ENCODE assay signal across 31 cellular contexts in genomic region chr15:58392141-58392540, GRCh38. TPM values are rescaled to one million over a fixed set of nuclear protein-coding genes. Genes with fewer than 3 reads are reported as not detected.
DNase-seq lines count a peak whose midpoint lies in the region; ATAC-seq, FAIRE-seq and TF ChIP-seq lines count a peak whose summit lies in the region.
"Had no signal": no experiment of that assay in that cellular context is flagged by ENCODE, and none has a peak within 500 bp of the region (broad histone marks: within the 10 kb centered on the region; RNA-seq: fewer than 3 reads in every experiment).

No MANE protein-coding gene starts in this region.

- H2AFZ ChIP-seq in HepG2 (ENCODE audit: low read length) (no peak overlapping the region), trophoblast cell (ENCODE audit: insufficient read depth, low read length, poor library complexity) (no peak overlapping the region)

- H3K79me1 ChIP-seq in trophoblast cell (ENCODE audit: low read length) = peaks cover 48% of the 10 kb centered on the region

- H4K20me1 ChIP-seq in HepG2 (ENCODE audit: insufficient read depth, low read length) = no peaks in the 10 kb centered on the region

- no peak for DNase-seq in HepG2 (ENCODE audit: low spot score)
- DNase-seq in kidney = no peak
- DNase-seq in trophoblast cell = no peak
- no peak for DNase-seq in NCI-H2029 treated with DMSO at 0.1 percent for 48 hours (lab: John Stamatoyannopoulos, UW)
- DNase-seq in DMS 273 treated with DMSO at 0.1 percent for 48 hours (lab: John Stamatoyannopoulos, UW) = no peak
- no peak for DNase-seq in erythroblast (lab: John Stamatoyannopoulos, UW)
- no peak for DNase-seq in NCI-H510A (lab: John Stamatoyannopoulos, UW)
- DNase-seq: 8988T; activated CD4-positive, alpha-beta T cell treated with anti-CD3 and anti-CD28 coated beads for 1 hour; activated effector memory CD4-positive, alpha-beta T cell treated with anti-CD3 and anti-CD28 coated beads, Interleukin-2, amount 50 U/mL, for 16 hours; activated naive CD8-positive, alpha-beta T cell treated with anti-CD3 and anti-CD28 coated beads, Interleukin-2, amount 10 ng/mL, durations not matched to agents 7 days and 5 days; body of pancreas; CD4-positive, alpha-beta T cell; DMS153; effector memory CD4-positive, alpha-beta T cell; NCI-H1436 treated with DMSO at 0.1 percent for 48 hours; NCI-H524 treated with DMSO at 0.1 percent for 48 hours; occipital lobe; retina; SJCRH30; spleen; stimulated activated CD4-positive, alpha-beta T cell treated with anti-CD3 and anti-CD28 coated beads, Interleukin-2, amount 100 ng/mL, for 48 hours; testis had no signal

- no peak for TF ChIP-seq RAD21 in liver (IDR thresholded peaks at IDR 0.05)
- no peak for TF ChIP-seq RAD21 in HepG2 (CRISPR knock-in tag; IDR thresholded peaks at IDR 0.05)

- in situ Hi-C loops in HepG2 (cut with HindIII; ENCODE audit: extremely low pct_ligation_motif_present, low pct_unique_long_range_greater_than_20kb) = no loop called here

- 61% methylated on average over 3 of the region's 3 CpGs for WGBS in liver
- WGBS in HepG2 (ENCODE audit: low lambda C conversion rate) = 52% methylated on average over 3 of the region's 3 CpGs
- WGBS in trophoblast cell (ENCODE audit: extremely low coverage, insufficient coverage, insufficient read length) = no CpG with 5 or more reads among the region's 3 CpGs

- no peak overlapping the region for H3K9ac ChIP-seq in liver (ENCODE audit: low read depth in 1 of 2, low read length in 2 of 2)
- H3K9ac ChIP-seq in HepG2 (ENCODE audit: insufficient read depth, low read depth, low read length) = no peak overlapping the region
- peak overlapping the region in 1 of 2 donors; percentile 29 for H3K9ac ChIP-seq in kidney (ENCODE audit: low read length in 2 of 2)
- no peak overlapping the region for H3K9ac ChIP-seq in trophoblast cell (ENCODE audit: low read length)
- H3K9ac ChIP-seq: KMS-11 had no signal

- H3K4me1 ChIP-seq in liver (ENCODE audit: control insufficient read depth in 4 of 4, insufficient read depth in 4 of 4, low read length in 3 of 4) (peaks cover 6 to 50% (median 29%) of the 10 kb centered on the region in 4 donors), HepG2 (ENCODE audit: insufficient read depth, low read length) (peaks cover 11% of the 10 kb centered on the region), kidney (ENCODE audit: control insufficient read depth in 1 of 2, insufficient read depth in 1 of 2, low read depth in 1 of 2, low read length in 2 of 2) (no peaks in the 10 kb centered on the region), trophoblast cell (ENCODE audit: control insufficient read depth in 1 of 2, insufficient read depth in 2 of 2, low read length in 2 of 2) (peaks cover 27 to 36% of the 10 kb centered on the region in 2 experiments)
- H3K4me1 ChIP-seq: body of pancreas, SJCRH30, testis had no signal

- POLR2A ChIA-PET in HepG2 (lab: Yijun Ruan, JAX) = no interaction called here

- H3K9me3 ChIP-seq in liver (ENCODE audit: control insufficient read depth in 4 of 4, low read length in 3 of 4) (no peaks in the 10 kb centered on the region), HepG2 (ENCODE audit: low read length) (no peaks in the 10 kb centered on the region), kidney (ENCODE audit: control insufficient read depth in 1 of 2, low read length in 2 of 2) (no peaks in the 10 kb centered on the region), trophoblast cell (ENCODE audit: insufficient read depth, low read depth, low read length) (no peaks in the 10 kb centered on the region)
- H3K9me3 ChIP-seq: body of pancreas, esophagus muscularis mucosa, SJCRH30, spleen, testis had no signal

- peak overlapping the region; percentile 90 for H4K91ac ChIP-seq in trophoblast cell (ENCODE audit: low read depth, low read length)

- peak overlapping the region; percentile 97 for H2BK5ac ChIP-seq in trophoblast cell (ENCODE audit: low read depth, low read length, poor library complexity)

- H3K4me3 ChIP-seq in liver (ENCODE audit: low read depth in 1 of 3, low read length in 3 of 3) (no peak overlapping the region), HepG2 (replicated peaks in 1 of 3; ENCODE audit: insufficient read depth in 1 of 3, low read depth in 2 of 3, low read length in 3 of 3) (no peak overlapping the region), kidney (ENCODE audit: low read length in 2 of 2) (no peak overlapping the region), trophoblast cell (ENCODE audit: low read depth, low read length) (no peak overlapping the region)
- H3K4me3 ChIP-seq: body of pancreas, esophagus muscularis mucosa, lung, SJCRH30, spleen, testis had no signal

- peak overlapping the region; percentile 66 for H3K14ac ChIP-seq in trophoblast cell (ENCODE audit: low read length)

- ATAC-seq in HepG2 = no peak
- ATAC-seq: body of pancreas; stimulated activated memory B cell treated with anti-CD40 and anti-IgM and Interleukin-4, amounts not matched to agents 10 μg/mL and 1 μg/mL and 100 μg/mL, for 72 hours had no signal

- no peak overlapping the region for H3K4me2 ChIP-seq in HepG2 (ENCODE audit: low read depth, low read length)
- no peak overlapping the region for H3K4me2 ChIP-seq in trophoblast cell (ENCODE audit: low read length)
- H3K4me2 ChIP-seq: KMS-11 had no signal

- peak overlapping the region; percentile 78 for H2BK120ac ChIP-seq in trophoblast cell (ENCODE audit: insufficient read depth, low read length, poor library complexity)

- no TSS peak for BruUV-seq in HepG2 (replicated peaks; lab: Mats Ljungman, UMichigan)

- H3K27me3 ChIP-seq in liver (ENCODE audit: control insufficient read depth in 4 of 4, insufficient read depth in 4 of 4, low read length in 3 of 4) (no peaks in the 10 kb centered on the region), HepG2 (ENCODE audit: control insufficient read depth in 1 of 2, insufficient read depth in 2 of 2, low read length in 2 of 2) (peaks cover 0 to 5% of the 10 kb centered on the region in 2 experiments; a peak in 2 of 5 replicates), trophoblast cell (ENCODE audit: insufficient read depth, low read length) (no peaks in the 10 kb centered on the region)
- H3K27me3 ChIP-seq: body of pancreas, esophagus muscularis mucosa, SJCRH30, spleen, testis had no signal

- H3K4ac ChIP-seq in trophoblast cell (ENCODE audit: low read depth, low read length) = peak overlapping the region; percentile 38

- peak overlapping the region; percentile 72 for H2AK5ac ChIP-seq in trophoblast cell (ENCODE audit: low read length)

- H3K23ac ChIP-seq in trophoblast cell (ENCODE audit: low read length) = no peak overlapping the region

- H3K18ac ChIP-seq in trophoblast cell (ENCODE audit: low read length) = peak overlapping the region; percentile 60

- TF ChIP-seq POLR2A in HepG2 (IDR thresholded peaks at IDR 0.05; ENCODE audit: insufficient read depth in 1 of 2, low read depth in 2 of 2, low read length in 2 of 2) (no peak), erythroblast (IDR thresholded peaks at IDR 0.05; ENCODE audit: low read length) (no peak)

- intact Hi-C loops in HepG2 (cut with micrococcal nuclease; ENCODE audit: unreplicated experiment) (no loop called here), kidney (cut with DNase I) (no loop called here)

- H3K79me2 ChIP-seq in HepG2 (ENCODE audit: insufficient read depth, low read length) = no peaks in the 10 kb centered on the region
- peaks cover 10% of the 10 kb centered on the region for H3K79me2 ChIP-seq in trophoblast cell (ENCODE audit: control insufficient read depth, insufficient read depth, low read length, poor library complexity)

- H4K8ac ChIP-seq in trophoblast cell (ENCODE audit: low read depth, low read length) = peak overlapping the region; percentile 42

- H3K36me3 ChIP-seq in liver (ENCODE audit: control insufficient read depth in 4 of 4, insufficient read depth in 3 of 4, low read depth in 1 of 4, low read length in 3 of 4) (no peaks in the 10 kb centered on the region), HepG2 (replicated peaks in 1 of 2; ENCODE audit: control insufficient read depth in 1 of 2, insufficient read depth in 2 of 2, low read length in 2 of 2) (no peaks in the 10 kb centered on the region), kidney (ENCODE audit: control insufficient read depth in 1 of 2, insufficient read depth in 2 of 2, low read length in 2 of 2) (no peaks in the 10 kb centered on the region), trophoblast cell (ENCODE audit: control insufficient read depth in 1 of 2, insufficient read depth in 2 of 2, low read length in 2 of 2) (no peaks in the 10 kb centered on the region)
- H3K36me3 ChIP-seq: esophagus muscularis mucosa, SJCRH30, spleen had no signal

- TF ChIP-seq EP300 in HepG2 (IDR thresholded peaks at IDR 0.05; ENCODE audit: low read depth in 2 of 2, low read length in 2 of 2) = no peak
- no peak for TF ChIP-seq EP300 in HepG2 (CRISPR knock-in tag; IDR thresholded peaks at IDR 0.05; ENCODE audit: borderline replicate concordance)

- no peak overlapping the region for H4K12ac ChIP-seq in trophoblast cell (ENCODE audit: low read depth, low read length)

- TF ChIP-seq CTCF in liver (IDR thresholded peaks at IDR 0.05; ENCODE audit: low read depth, low read length, missing input control) (no peak), HepG2 (CRISPR knock-in tag; IDR thresholded peaks at IDR 0.05) (no peak), kidney (IDR thresholded peaks at IDR 0.05; ENCODE audit: borderline replicate concordance, extremely low read depth, insufficient read depth) (no peak)

- peak overlapping the region; percentile 88 for H2BK12ac ChIP-seq in trophoblast cell (ENCODE audit: low read length)

- CTCF ChIA-PET in HepG2 (lab: Yijun Ruan, JAX; ENCODE audit: low intra/inter-chr PET ratio, low total read pairs) = no interaction called here

- H3K27ac ChIP-seq in liver (ENCODE audit: low read depth in 1 of 2, low read length in 2 of 2) = peak overlapping the region; percentile 60 to 64
- no peak overlapping the region for H3K27ac ChIP-seq in HepG2 (ENCODE audit: extremely low read length, insufficient read depth, low read length)
- peak overlapping the region; percentile 67 to 84 for H3K27ac ChIP-seq in kidney (ENCODE audit: low read depth in 2 of 2, low read length in 2 of 2)
- peak overlapping the region; percentile 86 for H3K27ac ChIP-seq in trophoblast cell (ENCODE audit: low read depth, low read length)
- H3K27ac ChIP-seq: body of pancreas, esophagus muscularis mucosa, KMS-11, SJCRH30, spleen, testis had no signal

- FAIRE-seq in HepG2 (lab: Jason Lieb, UNC) (no peak), kidney (lab: Jason Lieb, UNC) (no peak)
- FAIRE-seq: frontal cortex, GM19239 had no signal

RNA-seq across cellular contexts. Expression of gene LIPC, which starts 39.6 kb away (rescaled TPM):
- total RNA-seq in liver = 100 to 1,000 TPM; 136 to 268 TPM
- 100 to 1,000 TPM in 1 of 2 donors, 10 to 100 TPM in 1; 60.1 to 126 TPM for polyA plus RNA-seq in liver
- 15.0 and 26.0 TPM in 2 replicates for total RNA-seq in HepG2 (2016; rRNA removed; fragmentation: Illumina TruSeq; extraction: Trizol)
- 3.6 and 5.6 TPM in 2 replicates for total RNA-seq in HepG2 (2016; cell fraction: cytosol; rRNA removed; fragmentation: Illumina TruSeq; extraction: Trizol; ENCODE audit: low read depth)
- 14.4 and 27.2 TPM in 2 replicates for total RNA-seq in HepG2 (2016; cell fraction: insoluble cytoplasmic fraction; rRNA removed; fragmentation: Illumina TruSeq; extraction: Trizol)
- 9.5 and 11.4 TPM in 2 replicates for total RNA-seq in HepG2 (2016; cell fraction: membrane; rRNA removed; fragmentation: Illumina TruSeq; extraction: Trizol)
- 31.9 and 35.6 TPM in 2 replicates for total RNA-seq in HepG2 (2016; cell fraction: nucleus; rRNA removed; fragmentation: Illumina TruSeq; extraction: Trizol)
- polyA plus RNA-seq in HepG2 (2011; rRNA removed) = 38.0 and 46.9 TPM in 2 replicates
- polyA plus RNA-seq in HepG2 (2011; cell fraction: cytosol; rRNA removed) = 32.6 and 40.5 TPM in 2 replicates
- 25.6 and 27.7 TPM in 2 replicates for polyA plus RNA-seq in HepG2 (2011; cell fraction: nucleus; rRNA removed)
- polyA plus RNA-seq in HepG2 (2012) = 28.9 and 34.2 TPM in 2 replicates
- polyA plus RNA-seq in HepG2 (2016; cell fraction: cytosol; fragmentation: Illumina TruSeq; extraction: Trizol; ENCODE audit: low read depth) = 9.2 and 9.9 TPM in 2 replicates
- polyA plus RNA-seq in HepG2 (2016; cell fraction: insoluble cytoplasmic fraction; fragmentation: Illumina TruSeq; extraction: Trizol; ENCODE audit: low read depth) = 20.8 and 21.9 TPM in 2 replicates
- polyA plus RNA-seq in HepG2 (2016; cell fraction: membrane; fragmentation: Illumina TruSeq; extraction: Trizol; ENCODE audit: low read depth) = 13.3 and 17.3 TPM in 2 replicates
- 46.6 and 49.7 TPM in 2 replicates for polyA plus RNA-seq in HepG2 (2016; cell fraction: nucleus; fragmentation: Illumina TruSeq; extraction: Trizol; ENCODE audit: insufficient read depth, low read depth)
- 66.7 TPM in 1 of 2 replicates, not detected in the other for polyA minus RNA-seq in HepG2 (2011; rRNA and poly(A)+ RNA removed; ENCODE audit: low replicate concordance)
- polyA minus RNA-seq in HepG2 (2011; cell fraction: cytosol; rRNA and poly(A)+ RNA removed) = 17.8 and 19.8 TPM in 2 replicates
- polyA minus RNA-seq in HepG2 (2011; cell fraction: nucleus; rRNA and poly(A)+ RNA removed) = 21.2 and 25.1 TPM in 2 replicates
- 9.9 TPM for total RNA-seq in kidney
- polyA plus RNA-seq in kidney (ENCODE audit: insufficient read depth, low read depth, low replicate concordance) = 21.6 TPM
- polyA plus RNA-seq in trophoblast cell (2013) = 0.05 and 0.07 TPM in 2 replicates
- total RNA-seq: frontal cortex, G401 had no signal
